ENCODE assay signal across 21 cellular contexts in the genomic region with DNA sequence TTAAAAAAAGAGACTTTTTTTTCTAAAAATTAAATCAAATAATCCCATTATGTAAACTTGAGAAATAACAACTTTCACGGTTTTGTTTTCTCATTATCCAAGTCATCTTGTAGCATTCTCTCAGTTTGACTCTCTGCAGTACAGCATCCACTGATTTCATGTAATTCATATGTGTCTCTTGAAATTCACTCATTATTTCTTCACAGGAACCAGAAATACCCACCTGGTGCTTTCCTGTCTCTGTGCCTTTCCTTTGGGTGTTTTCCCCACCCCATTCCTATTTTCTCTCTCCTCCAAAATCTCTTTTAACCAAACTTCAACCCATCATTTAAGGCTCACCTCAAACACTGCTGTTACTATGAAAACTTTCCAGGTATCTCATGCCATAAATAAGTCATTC.
DNase-seq lines count a peak whose midpoint lies in the region; ATAC-seq and TF ChIP-seq lines count a peak whose summit lies in the region.
"Had no signal": no experiment of that assay in that cellular context is flagged by ENCODE, and none has a peak within 500 bp of the region (broad histone marks: within the 10 kb centered on the region; RNA-seq: fewer than 3 reads in every experiment).

No MANE protein-coding gene starts in this region.

- H3K27me3 Mint-ChIP-seq in activated CD4-positive, alpha-beta T cell treated with anti-CD3 and anti-CD28 coated beads for 36 hours = no peaks in the 10 kb centered on the region
- H3K27me3 Mint-ChIP-seq in natural killer cell treated with Interleukin-12 subunit alpha and Interleukin-12 subunit beta and Interleukin-15 and Interleukin-18, amount 100 ng/mL, for 72 hours = peaks cover 0 to 6% of the 10 kb centered on the region in 2 donors
- H3K27me3 Mint-ChIP-seq in natural killer cell (ENCODE audit: low read depth in 2 of 2) = peaks cover 8 to 19% of the 10 kb centered on the region in 2 donors
- peaks cover 8% of the 10 kb centered on the region for H3K27me3 Mint-ChIP-seq in stimulated activated naive CD8-positive, alpha-beta T cell treated with anti-CD3 and anti-CD28 coated beads, Interleukin-15, amount 100 ng/mL, for 72 hours

- no peak overlapping the region for H3K4me3 Mint-ChIP-seq in activated CD4-positive, alpha-beta T cell treated with anti-CD3 and anti-CD28 coated beads for 36 hours
- H3K4me3 Mint-ChIP-seq in natural killer cell treated with Interleukin-12 subunit alpha and Interleukin-12 subunit beta and Interleukin-15 and Interleukin-18, amount 100 ng/mL, for 72 hours = peak overlapping the region; percentile 75
- no peak overlapping the region for H3K4me3 Mint-ChIP-seq in natural killer cell
- H3K4me3 Mint-ChIP-seq in stimulated activated naive CD8-positive, alpha-beta T cell treated with anti-CD3 and anti-CD28 coated beads, Interleukin-15, amount 100 ng/mL, for 72 hours = peak overlapping the region; percentile 4 to 77

- no peak for DNase-seq in activated CD4-positive, alpha-beta T cell treated with anti-CD3 and anti-CD28 coated beads for 36 hours
- no peak for DNase-seq in activated CD4-positive, alpha-beta T cell treated with anti-CD3 and anti-CD28 coated beads, Interleukin-2, amount 50 U/mL, for 48 hours
- no peak for DNase-seq in natural killer cell treated with Interleukin-12 subunit alpha and Interleukin-12 subunit beta and Interleukin-15 and Interleukin-18, amount 100 ng/mL, for 72 hours (ENCODE audit: low spot score)
- DNase-seq in natural killer cell = no peak
- DNase-seq in activated naive CD4-positive, alpha-beta T cell treated with anti-CD3 and anti-CD28 coated beads, Interleukin-2, amount 50 U/mL, for 72 hours (ENCODE audit: low spot score in 2 of 2) = no peak
- no peak for DNase-seq in stimulated activated naive CD8-positive, alpha-beta T cell treated with anti-CD3 and anti-CD28 coated beads, Interleukin-15, amount 100 ng/mL, for 72 hours
- DNase-seq in posterior vena cava (ENCODE audit: low spot score) = no peak
- DNase-seq: EL, GF-D8, GM23248, KBM-7, NCI-H1105 treated with DMSO at 0.1 percent for 48 hours, NCI-H2081, NCI-H2171, NCI-H345, NCI-H524, NCI-H774, SIG-M5, SK-N-SH had no signal

- H3K4me1 Mint-ChIP-seq in activated CD4-positive, alpha-beta T cell treated with anti-CD3 and anti-CD28 coated beads for 36 hours = peaks cover 81% of the 10 kb centered on the region
- H3K4me1 Mint-ChIP-seq in natural killer cell treated with Interleukin-12 subunit alpha and Interleukin-12 subunit beta and Interleukin-15 and Interleukin-18, amount 100 ng/mL, for 72 hours (ENCODE audit: low read depth in 2 of 2) = peaks cover 43 to 44% of the 10 kb centered on the region in 2 donors
- H3K4me1 Mint-ChIP-seq in natural killer cell = peaks cover 23 to 32% of the 10 kb centered on the region in 2 donors
- peaks cover 77% of the 10 kb centered on the region for H3K4me1 Mint-ChIP-seq in stimulated activated naive CD8-positive, alpha-beta T cell treated with anti-CD3 and anti-CD28 coated beads, Interleukin-15, amount 100 ng/mL, for 72 hours

- H3K27ac Mint-ChIP-seq in activated CD4-positive, alpha-beta T cell treated with anti-CD3 and anti-CD28 coated beads for 36 hours = peak overlapping the region; percentile 0
- H3K27ac Mint-ChIP-seq in natural killer cell treated with Interleukin-12 subunit alpha and Interleukin-12 subunit beta and Interleukin-15 and Interleukin-18, amount 100 ng/mL, for 72 hours = peak overlapping the region; percentile 3 to 74
- H3K27ac Mint-ChIP-seq in natural killer cell = no peak overlapping the region
- peak overlapping the region; percentile 80 to 84 for H3K27ac Mint-ChIP-seq in activated naive CD4-positive, alpha-beta T cell treated with anti-CD3 and anti-CD28 coated beads, Interleukin-2, amount 50 U/mL, for 72 hours
- H3K27ac Mint-ChIP-seq in stimulated activated naive CD8-positive, alpha-beta T cell treated with anti-CD3 and anti-CD28 coated beads, Interleukin-15, amount 100 ng/mL, for 72 hours = peak overlapping the region in 1 of 2 donors; percentile 82

- H3K9me3 Mint-ChIP-seq in activated CD4-positive, alpha-beta T cell treated with anti-CD3 and anti-CD28 coated beads for 36 hours (ENCODE audit: low read depth) = peaks cover 2% of the 10 kb centered on the region
- no peaks in the 10 kb centered on the region for H3K9me3 Mint-ChIP-seq in natural killer cell treated with Interleukin-12 subunit alpha and Interleukin-12 subunit beta and Interleukin-15 and Interleukin-18, amount 100 ng/mL, for 72 hours
- H3K9me3 Mint-ChIP-seq in natural killer cell = no peaks in the 10 kb centered on the region
- H3K9me3 Mint-ChIP-seq in activated naive CD4-positive, alpha-beta T cell treated with anti-CD3 and anti-CD28 coated beads, Interleukin-2, amount 50 U/mL, for 72 hours = peaks cover 0 to 3% of the 10 kb centered on the region in 2 donors
- peaks cover 0 to 4% of the 10 kb centered on the region in 2 donors for H3K9me3 Mint-ChIP-seq in stimulated activated naive CD8-positive, alpha-beta T cell treated with anti-CD3 and anti-CD28 coated beads, Interleukin-15, amount 100 ng/mL, for 72 hours

- ATAC-seq in activated CD4-positive, alpha-beta T cell treated with anti-CD3 and anti-CD28 coated beads for 36 hours = peak; percentile 27
- peak; percentile 32 to 48 for ATAC-seq in natural killer cell treated with Interleukin-12 subunit alpha and Interleukin-12 subunit beta and Interleukin-15 and Interleukin-18, amount 100 ng/mL, for 72 hours
- no peak for ATAC-seq in natural killer cell
- ATAC-seq in activated naive CD4-positive, alpha-beta T cell treated with anti-CD3 and anti-CD28 coated beads, Interleukin-2, amount 50 U/mL, for 72 hours = peak; percentile 39 to 53
- no peak for ATAC-seq in stimulated activated naive CD8-positive, alpha-beta T cell treated with anti-CD3 and anti-CD28 coated beads, Interleukin-15, amount 100 ng/mL, for 72 hours
- no peak for ATAC-seq in GM18511 (IDR thresholded peaks at IDR 0.05; ENCODE audit: unreplicated experiment)
- ATAC-seq: Panc1 had no signal

- no peaks in the 10 kb centered on the region for H3K36me3 Mint-ChIP-seq in activated CD4-positive, alpha-beta T cell treated with anti-CD3 and anti-CD28 coated beads for 36 hours (ENCODE audit: low read depth)
- no peaks in the 10 kb centered on the region for H3K36me3 Mint-ChIP-seq in natural killer cell treated with Interleukin-12 subunit alpha and Interleukin-12 subunit beta and Interleukin-15 and Interleukin-18, amount 100 ng/mL, for 72 hours
- no peaks in the 10 kb centered on the region for H3K36me3 Mint-ChIP-seq in natural killer cell
- H3K36me3 Mint-ChIP-seq in activated naive CD4-positive, alpha-beta T cell treated with anti-CD3 and anti-CD28 coated beads, Interleukin-2, amount 50 U/mL, for 72 hours = peaks cover 0 to 4% of the 10 kb centered on the region in 2 donors

- CTCF ChIA-PET in activated CD4-positive, alpha-beta T cell treated with anti-CD3 and anti-CD28 coated beads for 36 hours (lab: Charles Lee) = interaction anchor here (2.2 kb wide), 1 partner anchor 209 kb away, joined by 9 read pairs; no protein-coding TSS in a partner anchor

- POLR2A ChIA-PET in activated CD4-positive, alpha-beta T cell treated with anti-CD3 and anti-CD28 coated beads for 36 hours (lab: Charles Lee) = no interaction called here

- intact Hi-C loops in activated CD4-positive, alpha-beta T cell treated with anti-CD3 and anti-CD28 coated beads for 36 hours (cut with DNase I, micrococcal nuclease) = loop anchor here in 1 of 2 experiments (10.0 kb wide), 1 partner anchor 637 kb away; a partner anchor contains a TSS
- intact Hi-C loops in natural killer cell (cut with micrococcal nuclease) (no loop called here), posterior vena cava (cut with DNase I) (no loop called here)

- no peak for TF ChIP-seq CTCF in natural killer cell (IDR thresholded peaks at IDR 0.05)

Comparison
In these comparisons a context has a peak if more than half of its experiments do, and no peak if none do; other contexts are left out.
1. ATAC-seq: peak in activated CD4-positive, alpha-beta T cell treated with anti-CD3 and anti-CD28 coated beads for 36 hours (single experiment), natural killer cell treated with Interleukin-12 subunit alpha and Interleukin-12 subunit beta and Interleukin-15 and Interleukin-18, amount 100 ng/mL, for 72 hours (2 of 2) and activated naive CD4-positive, alpha-beta T cell treated with anti-CD3 and anti-CD28 coated beads, Interleukin-2, amount 50 U/mL, for 72 hours (2 of 2); none in natural killer cell (0 of 3), stimulated activated naive CD8-positive, alpha-beta T cell treated with anti-CD3 and anti-CD28 coated beads, Interleukin-15, amount 100 ng/mL, for 72 hours (single experiment) and GM18511 (single experiment).
2. H3K27ac Mint-ChIP-seq: peak in activated CD4-positive, alpha-beta T cell treated with anti-CD3 and anti-CD28 coated beads for 36 hours (single experiment), natural killer cell treated with Interleukin-12 subunit alpha and Interleukin-12 subunit beta and Interleukin-15 and Interleukin-18, amount 100 ng/mL, for 72 hours (2 of 2) and activated naive CD4-positive, alpha-beta T cell treated with anti-CD3 and anti-CD28 coated beads, Interleukin-2, amount 50 U/mL, for 72 hours (2 of 2); none in natural killer cell (0 of 2).
3. H3K4me3 Mint-ChIP-seq: peak in natural killer cell treated with Interleukin-12 subunit alpha and Interleukin-12 subunit beta and Interleukin-15 and Interleukin-18, amount 100 ng/mL, for 72 hours (single experiment) and stimulated activated naive CD8-positive, alpha-beta T cell treated with anti-CD3 and anti-CD28 coated beads, Interleukin-15, amount 100 ng/mL, for 72 hours (2 of 2); none in activated CD4-positive, alpha-beta T cell treated with anti-CD3 and anti-CD28 coated beads for 36 hours (single experiment) and natural killer cell (single experiment).